ENCODE assay signal across 1 cellular context in genomic region chr6:43789447-43789846, GRCh38.
TF ChIP-seq lines count a peak whose summit lies in the region.

No MANE protein-coding gene starts in this region.

TF ChIP-seq in HepG2, 621 proteins besides CTCF, POLR2A, EP300 and RAD21:
- 0 out of 2 replicates have a peak, but pooled peaks have one; percentile 10 for TF ChIP-seq ZFY (CRISPR knock-in tag; IDR thresholded peaks at IDR 0.05)
- TF ChIP-seq ZNF3 (CRISPR knock-in tag; IDR thresholded peaks at IDR 0.05) = peak; percentile 74
- TF ChIP-seq DZIP1 (CRISPR knock-in tag; IDR thresholded peaks at IDR 0.05) = no peak
